Comparison of ENCODE assay signal across 1 cellular context in genomic region chr17:45135192-45135977, GRCh38.
TF ChIP-seq lines count a peak whose summit lies in the region.

Gene ACBD4 (plus strand): TSS chr17:45135687. CDS start chr17:45136145, 458 bp downstream.

TF ChIP-seq in HepG2, 621 proteins besides CTCF, POLR2A, EP300 and RAD21 (continued from another document and continues in another):
- peak; percentile 72 for TF ChIP-seq ZNF646 (CRISPR knock-in tag; IDR thresholded peaks at IDR 0.05)
- TF ChIP-seq KDM1A (CRISPR knock-in tag; IDR thresholded peaks at IDR 0.05) = peak; percentile 29; the same call in 1 of the 2 replicates
- TF ChIP-seq ZNF136 (CRISPR knock-in tag; IDR thresholded peaks at IDR 0.05; ENCODE audit: low read depth) = peak; percentile 93; the same call in 1 of the 2 replicates
- TF ChIP-seq SIN3A (IDR thresholded peaks at IDR 0.05; ENCODE audit: borderline replicate concordance, low read depth, low read length) = peak; percentile 88; the same call in 1 of the 2 replicates
- TF ChIP-seq PCBP2 (optimal IDR thresholded peaks at IDR 0.05; ENCODE audit: low read depth, low read length, poor library complexity, severe bottlenecking) = no peak
- no peak; the same call in 1 of the 2 replicates for TF ChIP-seq TBX3 (IDR thresholded peaks at IDR 0.05; ENCODE audit: borderline replicate concordance)
- TF ChIP-seq, protein P1, sequence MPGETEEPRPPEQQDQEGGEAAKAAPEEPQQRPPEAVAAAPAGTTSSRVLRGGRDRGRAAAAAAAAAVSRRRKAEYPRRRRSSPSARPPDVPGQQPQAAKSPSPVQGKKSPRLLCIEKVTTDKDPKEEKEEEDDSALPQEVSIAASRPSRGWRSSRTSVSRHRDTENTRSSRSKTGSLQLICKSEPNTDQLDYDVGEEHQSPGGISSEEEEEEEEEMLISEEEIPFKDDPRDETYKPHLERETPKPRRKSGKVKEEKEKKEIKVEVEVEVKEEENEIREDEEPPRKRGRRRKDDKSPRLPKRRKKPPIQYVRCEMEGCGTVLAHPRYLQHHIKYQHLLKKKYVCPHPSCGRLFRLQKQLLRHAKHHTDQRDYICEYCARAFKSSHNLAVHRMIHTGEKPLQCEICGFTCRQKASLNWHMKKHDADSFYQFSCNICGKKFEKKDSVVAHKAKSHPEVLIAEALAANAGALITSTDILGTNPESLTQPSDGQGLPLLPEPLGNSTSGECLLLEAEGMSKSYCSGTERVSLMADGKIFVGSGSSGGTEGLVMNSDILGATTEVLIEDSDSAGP (CRISPR knock-in tag; IDR thresholded peaks at IDR 0.05; ENCODE audit: borderline replicate concordance) = peak; percentile 97
- TF ChIP-seq ZNF263 (CRISPR knock-in tag; IDR thresholded peaks at IDR 0.05) = peak; percentile 46; the same call in 1 of the 2 replicates
- no peak for TF ChIP-seq ZNF383 (CRISPR knock-in tag; IDR thresholded peaks at IDR 0.05; ENCODE audit: borderline replicate concordance)
- TF ChIP-seq CENPT (CRISPR knock-in tag; IDR thresholded peaks at IDR 0.05; ENCODE audit: low read depth) = peak; percentile 74; the same call in 1 of the 2 replicates
- peak; percentile 92 for TF ChIP-seq BRD4 (CRISPR knock-in tag; IDR thresholded peaks at IDR 0.05)
- TF ChIP-seq PRPF4 (IDR thresholded peaks at IDR 0.05; ENCODE audit: low read depth, low read length, poor library complexity, severe bottlenecking) = no peak
- TF ChIP-seq HOXD1 (CRISPR knock-in tag; IDR thresholded peaks at IDR 0.05) = peak; percentile 79; the same call in 1 of the 2 replicates
- peak; percentile 92 for TF ChIP-seq ATF1 (CRISPR knock-in tag; IDR thresholded peaks at IDR 0.05)
- no peak; the same call in 1 of the 2 replicates for TF ChIP-seq MLX (CRISPR knock-in tag; IDR thresholded peaks at IDR 0.05)
- TF ChIP-seq ZNF496 (CRISPR knock-in tag; IDR thresholded peaks at IDR 0.05; ENCODE audit: insufficient replicate concordance) = no peak
- peak in 1 of 2 experiments; percentile 90; a peak in 1 of 4 replicates for TF ChIP-seq KLF16 (CRISPR knock-in tag; IDR thresholded peaks at IDR 0.05)
- TF ChIP-seq NONO (IDR thresholded peaks at IDR 0.05) = no peak
- TF ChIP-seq NONO (CRISPR knock-in tag; conservative IDR thresholded peaks at IDR 0.05) = peak; percentile 86; the same call in 1 of the 2 replicates
- TF ChIP-seq, protein P2, sequence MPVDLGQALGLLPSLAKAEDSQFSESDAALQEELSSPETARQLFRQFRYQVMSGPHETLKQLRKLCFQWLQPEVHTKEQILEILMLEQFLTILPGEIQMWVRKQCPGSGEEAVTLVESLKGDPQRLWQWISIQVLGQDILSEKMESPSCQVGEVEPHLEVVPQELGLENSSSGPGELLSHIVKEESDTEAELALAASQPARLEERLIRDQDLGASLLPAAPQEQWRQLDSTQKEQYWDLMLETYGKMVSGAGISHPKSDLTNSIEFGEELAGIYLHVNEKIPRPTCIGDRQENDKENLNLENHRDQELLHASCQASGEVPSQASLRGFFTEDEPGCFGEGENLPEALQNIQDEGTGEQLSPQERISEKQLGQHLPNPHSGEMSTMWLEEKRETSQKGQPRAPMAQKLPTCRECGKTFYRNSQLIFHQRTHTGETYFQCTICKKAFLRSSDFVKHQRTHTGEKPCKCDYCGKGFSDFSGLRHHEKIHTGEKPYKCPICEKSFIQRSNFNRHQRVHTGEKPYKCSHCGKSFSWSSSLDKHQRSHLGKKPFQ (CRISPR knock-in tag; IDR thresholded peaks at IDR 0.05; ENCODE audit: insufficient replicate concordance) = peak; percentile 82
- TF ChIP-seq ZNF230 (CRISPR knock-in tag; IDR thresholded peaks at IDR 0.05) = peak; percentile 89; the same call in 1 of the 2 replicates
- peak; percentile 77; the same call in 1 of the 2 replicates for TF ChIP-seq ZNF768 (CRISPR knock-in tag; IDR thresholded peaks at IDR 0.05)
- no peak; the same call in 1 of the 2 replicates for TF ChIP-seq ZBTB3 (CRISPR knock-in tag; IDR thresholded peaks at IDR 0.05; ENCODE audit: borderline replicate concordance, low read depth)
- TF ChIP-seq, protein P3, sequence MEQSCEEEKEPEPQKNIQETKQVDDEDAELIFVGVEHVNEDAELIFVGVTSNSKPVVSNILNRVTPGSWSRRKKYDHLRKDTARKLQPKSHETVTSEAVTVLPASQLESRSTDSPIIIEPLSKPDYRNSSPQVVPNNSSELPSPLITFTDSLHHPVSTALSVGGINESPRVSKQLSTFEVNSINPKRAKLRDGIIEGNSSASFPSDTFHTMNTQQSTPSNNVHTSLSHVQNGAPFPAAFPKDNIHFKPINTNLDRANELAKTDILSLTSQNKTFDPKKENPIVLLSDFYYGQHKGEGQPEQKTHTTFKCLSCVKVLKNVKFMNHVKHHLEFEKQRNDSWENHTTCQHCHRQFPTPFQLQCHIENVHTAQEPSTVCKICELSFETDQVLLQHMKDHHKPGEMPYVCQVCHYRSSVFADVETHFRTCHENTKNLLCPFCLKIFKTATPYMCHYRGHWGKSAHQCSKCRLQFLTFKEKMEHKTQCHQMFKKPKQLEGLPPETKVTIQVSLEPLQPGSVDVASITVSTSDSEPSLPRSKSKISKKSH (CRISPR knock-in tag; IDR thresholded peaks at IDR 0.05; ENCODE audit: borderline replicate concordance) = peak; percentile 83
- peak; percentile 16; the same call in 1 of the 2 replicates for TF ChIP-seq ZHX2 (IDR thresholded peaks at IDR 0.05; ENCODE audit: low read depth)
- no peak for TF ChIP-seq ZHX2 (CRISPR knock-in tag; IDR thresholded peaks at IDR 0.05; ENCODE audit: borderline replicate concordance)
- no peak for TF ChIP-seq MED8 (CRISPR knock-in tag; IDR thresholded peaks at IDR 0.05; ENCODE audit: insufficient replicate concordance)
- peak; percentile 94; the same call in 1 of the 2 replicates for TF ChIP-seq ZKSCAN8 (CRISPR knock-in tag; IDR thresholded peaks at IDR 0.05; ENCODE audit: borderline replicate concordance)
- TF ChIP-seq ZNF570 (CRISPR knock-in tag; IDR thresholded peaks at IDR 0.05; ENCODE audit: borderline replicate concordance) = no peak
- TF ChIP-seq TEAD2 (CRISPR knock-in tag; IDR thresholded peaks at IDR 0.05) = 0 out of 2 replicates have a peak, but pooled peaks have one; percentile 63
- TF ChIP-seq ZNF777 (CRISPR knock-in tag; IDR thresholded peaks at IDR 0.05) = peak; percentile 85
- 0 out of 2 replicates have a peak, but pooled peaks have one; percentile 62 for TF ChIP-seq ZBTB49 (CRISPR knock-in tag; IDR thresholded peaks at IDR 0.05; ENCODE audit: borderline replicate concordance)
- no peak for TF ChIP-seq ZNF382 (CRISPR knock-in tag; IDR thresholded peaks at IDR 0.05; ENCODE audit: borderline replicate concordance)
- TF ChIP-seq NR2F2 (IDR thresholded peaks at IDR 0.05; ENCODE audit: borderline replicate concordance, low read depth) = peak; percentile 69; the same call in 1 of the 2 replicates
- TF ChIP-seq PCBP1 (IDR thresholded peaks at IDR 0.05; ENCODE audit: borderline replicate concordance, low read depth, low read length) = no peak
- peak; percentile 78; the same call in 1 of the 2 replicates for TF ChIP-seq TBX2 (CRISPR knock-in tag; IDR thresholded peaks at IDR 0.05; ENCODE audit: borderline replicate concordance)
- no peak for TF ChIP-seq ZFP62 (CRISPR knock-in tag; IDR thresholded peaks at IDR 0.05)
